ENCODE assay signal across 25 cellular contexts in genomic region chr5:142070734-142071133, GRCh38. TPM values are rescaled to one million over a fixed set of nuclear protein-coding genes. Genes with fewer than 3 reads are reported as not detected.
DNase-seq lines count a peak whose midpoint lies in the region; ATAC-seq and TF ChIP-seq lines count a peak whose summit lies in the region.
"Had no signal": no experiment of that assay in that cellular context is flagged by ENCODE, and none has a peak within 500 bp of the region (broad histone marks: within the 10 kb centered on the region; RNA-seq: fewer than 3 reads in every experiment).

No MANE protein-coding gene starts in this region.

- H3K27me3 Mint-ChIP-seq in activated CD8-positive, alpha-beta T cell treated with anti-CD3 and anti-CD28 coated beads for 36 hours, result no peaks in the 10 kb centered on the region
- peaks cover 6% of the 10 kb centered on the region for H3K27me3 Mint-ChIP-seq in activated CD8-positive, alpha-beta T cell treated with anti-CD3 and anti-CD28 coated beads, Interleukin-2, amount 10 ng/mL, durations not matched to agents 7 days and 5 days (ENCODE audit: low read depth)
- no peaks in the 10 kb centered on the region for H3K27me3 Mint-ChIP-seq in activated T-helper 1 cell treated with anti-CD3 and anti-CD28 coated beads, Interleukin-12 subunit alpha, Interleukin-12 subunit beta, Interleukin-2, Interleukin-4 antibody, amounts not matched to agents 30 ng/mL and 10 ng/mL and 1 ng/mL, durations not matched to agents 14 hours and 24 hours and 36 hours (ENCODE audit: insufficient read depth)
- H3K27me3 Mint-ChIP-seq: CD4-positive, alpha-beta T cell; CD8-positive, alpha-beta memory T cell had no signal

- peaks cover 23% of the 10 kb centered on the region for H3K4me1 ChIP-seq in cardiac muscle cell (ENCODE audit: low read depth)

- intact Hi-C loops in activated CD8-positive, alpha-beta T cell treated with anti-CD3 and anti-CD28 coated beads for 36 hours (cut with micrococcal nuclease), result no loop called here
- intact Hi-C loops in cardiac septum (cut with DNase I), result no loop called here
- intact Hi-C loops in activated T-helper 1 cell treated with anti-CD3 and anti-CD28 coated beads, Interleukin-12 subunit alpha, Interleukin-12 subunit beta, Interleukin-2, Interleukin-4 antibody, amounts not matched to agents 30 ng/mL and 10 ng/mL and 1 ng/mL, durations not matched to agents 14 hours and 24 hours and 36 hours (cut with micrococcal nuclease), result loop anchor here (5.0 kb wide), 1 partner anchor 62 kb away; no protein-coding TSS in a partner anchor

- H3K9me3 ChIP-seq in cardiac muscle cell (ENCODE audit: low read depth), result no peaks in the 10 kb centered on the region
- H3K9me3 ChIP-seq: A549; BE2C; BLaER1 treated with 17β-estradiol and CSF1 and Interleukin-3, amounts not matched to agents 10 nM and 100 nM had no signal

- CTCF ChIA-PET in activated CD8-positive, alpha-beta T cell treated with anti-CD3 and anti-CD28 coated beads for 36 hours (lab: Charles Lee), result interaction anchor here (1.0 to 2.7 kb wide), 6 partner anchors 8 to 102 kb away, joined by 3 to 9 read pairs (median 4); partner anchors contain the start of gene RNF14
- CTCF ChIA-PET in activated CD8-positive, alpha-beta T cell treated with anti-CD3 and anti-CD28 coated beads, Interleukin-2, amount 10 ng/mL, durations not matched to agents 7 days and 5 days (lab: Charles Lee), result interaction anchor here (1.0 to 3.1 kb wide), 7 partner anchors 10 to 155 kb away, joined by 3 to 13 read pairs (median 4); partner anchors contain the start of gene GNPDA1

- H3K27ac ChIP-seq in cardiac muscle cell, result peak overlapping the region; percentile 49
- H3K27ac ChIP-seq: A549; BLaER1 treated with 17β-estradiol and CSF1 and Interleukin-3, amounts not matched to agents 10 nM and 100 nM had no signal

- no peak overlapping the region for H3K4me3 Mint-ChIP-seq in activated CD8-positive, alpha-beta T cell treated with anti-CD3 and anti-CD28 coated beads for 36 hours
- no peak overlapping the region for H3K4me3 Mint-ChIP-seq in activated CD8-positive, alpha-beta T cell treated with anti-CD3 and anti-CD28 coated beads, Interleukin-2, amount 10 ng/mL, durations not matched to agents 7 days and 5 days
- H3K4me3 Mint-ChIP-seq in activated T-helper 1 cell treated with anti-CD3 and anti-CD28 coated beads, Interleukin-12 subunit alpha, Interleukin-12 subunit beta, Interleukin-2, Interleukin-4 antibody, amounts not matched to agents 30 ng/mL and 10 ng/mL and 1 ng/mL, durations not matched to agents 14 hours and 24 hours and 36 hours, result no peak overlapping the region
- no peak overlapping the region for H3K4me3 Mint-ChIP-seq in stimulated activated effector memory CD8-positive, alpha-beta T cell treated with anti-CD3 and anti-CD28 coated beads, Interleukin-12 subunit alpha, Interleukin-12 subunit beta, amount 100 ng/mL, for 72 hours
- H3K4me3 Mint-ChIP-seq: CD14-positive monocyte; CD4-positive, alpha-beta T cell; CD8-positive, alpha-beta memory T cell; GM23338; H9; HFFc6 had no signal

- H3K4me1 Mint-ChIP-seq in activated CD8-positive, alpha-beta T cell treated with anti-CD3 and anti-CD28 coated beads for 36 hours (ENCODE audit: low read depth), result peaks cover 42% of the 10 kb centered on the region
- H3K4me1 Mint-ChIP-seq in activated CD8-positive, alpha-beta T cell treated with anti-CD3 and anti-CD28 coated beads, Interleukin-2, amount 10 ng/mL, durations not matched to agents 7 days and 5 days (ENCODE audit: low read depth), result peaks cover 9% of the 10 kb centered on the region
- H3K4me1 Mint-ChIP-seq in activated T-helper 1 cell treated with anti-CD3 and anti-CD28 coated beads, Interleukin-12 subunit alpha, Interleukin-12 subunit beta, Interleukin-2, Interleukin-4 antibody, amounts not matched to agents 30 ng/mL and 10 ng/mL and 1 ng/mL, durations not matched to agents 14 hours and 24 hours and 36 hours (ENCODE audit: low read depth), result peaks cover 43% of the 10 kb centered on the region
- H3K4me1 Mint-ChIP-seq in stimulated activated effector memory CD8-positive, alpha-beta T cell treated with anti-CD3 and anti-CD28 coated beads, Interleukin-12 subunit alpha, Interleukin-12 subunit beta, amount 100 ng/mL, for 72 hours, result peaks cover 36% of the 10 kb centered on the region

- ATAC-seq in activated CD8-positive, alpha-beta T cell treated with anti-CD3 and anti-CD28 coated beads for 36 hours, result peak; percentile 63
- ATAC-seq in activated CD8-positive, alpha-beta T cell treated with anti-CD3 and anti-CD28 coated beads, Interleukin-2, amount 10 ng/mL, durations not matched to agents 7 days and 5 days, result no peak
- peak; percentile 56 for ATAC-seq in stimulated activated effector memory CD8-positive, alpha-beta T cell treated with anti-CD3 and anti-CD28 coated beads, Interleukin-12 subunit alpha, Interleukin-12 subunit beta, amount 100 ng/mL, for 72 hours
- no peak for ATAC-seq in GM19035 (IDR thresholded peaks at IDR 0.05; ENCODE audit: unreplicated experiment)
- ATAC-seq: GM12878, GM23338, HCT116 had no signal

- no peaks in the 10 kb centered on the region for H3K9me3 Mint-ChIP-seq in activated CD8-positive, alpha-beta T cell treated with anti-CD3 and anti-CD28 coated beads for 36 hours
- H3K9me3 Mint-ChIP-seq in activated CD8-positive, alpha-beta T cell treated with anti-CD3 and anti-CD28 coated beads, Interleukin-2, amount 10 ng/mL, durations not matched to agents 7 days and 5 days (ENCODE audit: insufficient read depth), result no peaks in the 10 kb centered on the region
- no peaks in the 10 kb centered on the region for H3K9me3 Mint-ChIP-seq in activated T-helper 1 cell treated with anti-CD3 and anti-CD28 coated beads, Interleukin-12 subunit alpha, Interleukin-12 subunit beta, Interleukin-2, Interleukin-4 antibody, amounts not matched to agents 30 ng/mL and 10 ng/mL and 1 ng/mL, durations not matched to agents 14 hours and 24 hours and 36 hours
- peaks cover 2% of the 10 kb centered on the region for H3K9me3 Mint-ChIP-seq in stimulated activated effector memory CD8-positive, alpha-beta T cell treated with anti-CD3 and anti-CD28 coated beads, Interleukin-12 subunit alpha, Interleukin-12 subunit beta, amount 100 ng/mL, for 72 hours
- H3K9me3 Mint-ChIP-seq: CD4-positive, alpha-beta T cell; CD8-positive, alpha-beta memory T cell; HFFc6 had no signal

- H3K27ac Mint-ChIP-seq in activated CD8-positive, alpha-beta T cell treated with anti-CD3 and anti-CD28 coated beads for 36 hours, result no peak overlapping the region
- no peak overlapping the region for H3K27ac Mint-ChIP-seq in activated CD8-positive, alpha-beta T cell treated with anti-CD3 and anti-CD28 coated beads, Interleukin-2, amount 10 ng/mL, durations not matched to agents 7 days and 5 days
- peak overlapping the region; percentile 59 for H3K27ac Mint-ChIP-seq in activated T-helper 1 cell treated with anti-CD3 and anti-CD28 coated beads, Interleukin-12 subunit alpha, Interleukin-12 subunit beta, Interleukin-2, Interleukin-4 antibody, amounts not matched to agents 30 ng/mL and 10 ng/mL and 1 ng/mL, durations not matched to agents 14 hours and 24 hours and 36 hours
- H3K27ac Mint-ChIP-seq in stimulated activated effector memory CD8-positive, alpha-beta T cell treated with anti-CD3 and anti-CD28 coated beads, Interleukin-12 subunit alpha, Interleukin-12 subunit beta, amount 100 ng/mL, for 72 hours, result no peak overlapping the region
- H3K27ac Mint-ChIP-seq: CD14-positive monocyte; CD4-positive, alpha-beta T cell; GM23338; H9; HFFc6 had no signal

- no peak for TF ChIP-seq CTCF in activated CD8-positive, alpha-beta T cell treated with anti-CD3 and anti-CD28 coated beads for 36 hours (IDR thresholded peaks at IDR 0.05)
- no peak for TF ChIP-seq CTCF in cardiac muscle cell (IDR thresholded peaks at IDR 0.05; ENCODE audit: low read depth, low read length)

- H3K4me3 ChIP-seq in cardiac muscle cell, result no peak overlapping the region
- H3K4me3 ChIP-seq: A549; BLaER1 treated with 17β-estradiol and CSF1 and Interleukin-3, amounts not matched to agents 10 nM and 100 nM; GM12878; GM23338 had no signal

- no peak for DNase-seq in activated CD8-positive, alpha-beta T cell treated with anti-CD3 and anti-CD28 coated beads for 36 hours
- no peak for DNase-seq in activated CD8-positive, alpha-beta T cell treated with anti-CD3 and anti-CD28 coated beads, Interleukin-2, amount 10 ng/mL, durations not matched to agents 7 days and 5 days
- DNase-seq in cardiac muscle cell (ENCODE audit: low read depth in 1 of 2, low spot score in 1 of 2), result no peak
- no peak for DNase-seq in cardiac septum (ENCODE audit: low spot score)
- no peak for DNase-seq in activated T-helper 1 cell treated with anti-CD3 and anti-CD28 coated beads, Interleukin-12 subunit alpha, Interleukin-12 subunit beta, Interleukin-2, Interleukin-4 antibody, amounts not matched to agents 30 ng/mL and 10 ng/mL and 1 ng/mL, durations not matched to agents 14 hours and 24 hours and 36 hours (ENCODE audit: low spot score)
- no peak for DNase-seq in stimulated activated effector memory CD8-positive, alpha-beta T cell treated with anti-CD3 and anti-CD28 coated beads, Interleukin-12 subunit alpha, Interleukin-12 subunit beta, amount 100 ng/mL, for 72 hours (ENCODE audit: low spot score in 2 of 2)
- DNase-seq: 8988T; ACHN; AML-193; CD4-positive, alpha-beta T cell; CD8-positive, alpha-beta memory T cell; DMS 273 treated with DMSO at 0.1 percent for 48 hours; DMS79; EL; GDM1; H9; HFFc6 had no signal

- H3K27me3 ChIP-seq in cardiac muscle cell, result no peaks in the 10 kb centered on the region
- H3K27me3 ChIP-seq: BE2C; BLaER1 treated with 17β-estradiol and CSF1 and Interleukin-3, amounts not matched to agents 10 nM and 100 nM had no signal

- POLR2A ChIA-PET in activated CD8-positive, alpha-beta T cell treated with anti-CD3 and anti-CD28 coated beads for 36 hours (lab: Charles Lee), result interaction anchor here (0.6 to 2.5 kb wide), 4 partner anchors 11 to 176 kb away, joined by 3 to 6 read pairs (median 4); no protein-coding TSS in a partner anchor
- POLR2A ChIA-PET in activated CD8-positive, alpha-beta T cell treated with anti-CD3 and anti-CD28 coated beads, Interleukin-2, amount 10 ng/mL, durations not matched to agents 7 days and 5 days (lab: Charles Lee), result interaction anchor here (0.6 to 1.3 kb wide), 3 partner anchors 8 to 366 kb away, joined by 3 read pairs; no protein-coding TSS in a partner anchor

- H3K36me3 ChIP-seq in cardiac muscle cell, result no peaks in the 10 kb centered on the region
- H3K36me3 ChIP-seq: BE2C; BLaER1 treated with 17β-estradiol and CSF1 and Interleukin-3, amounts not matched to agents 10 nM and 100 nM had no signal

- H3K36me3 Mint-ChIP-seq in activated CD8-positive, alpha-beta T cell treated with anti-CD3 and anti-CD28 coated beads for 36 hours (ENCODE audit: low read depth), result no peaks in the 10 kb centered on the region
- H3K36me3 Mint-ChIP-seq in activated CD8-positive, alpha-beta T cell treated with anti-CD3 and anti-CD28 coated beads, Interleukin-2, amount 10 ng/mL, durations not matched to agents 7 days and 5 days (ENCODE audit: low read depth), result no peaks in the 10 kb centered on the region
- H3K36me3 Mint-ChIP-seq in activated T-helper 1 cell treated with anti-CD3 and anti-CD28 coated beads, Interleukin-12 subunit alpha, Interleukin-12 subunit beta, Interleukin-2, Interleukin-4 antibody, amounts not matched to agents 30 ng/mL and 10 ng/mL and 1 ng/mL, durations not matched to agents 14 hours and 24 hours and 36 hours (ENCODE audit: low read depth), result peaks cover 3% of the 10 kb centered on the region
- no peaks in the 10 kb centered on the region for H3K36me3 Mint-ChIP-seq in stimulated activated effector memory CD8-positive, alpha-beta T cell treated with anti-CD3 and anti-CD28 coated beads, Interleukin-12 subunit alpha, Interleukin-12 subunit beta, amount 100 ng/mL, for 72 hours
- H3K36me3 Mint-ChIP-seq: CD14-positive monocyte; CD8-positive, alpha-beta memory T cell had no signal

RNA-seq across cellular contexts. Expression of gene NDFIP1, which starts 37.8 kb away (rescaled TPM):
- total RNA-seq in activated CD8-positive, alpha-beta T cell treated with anti-CD3 and anti-CD28 coated beads for 36 hours, result 10 to 100 TPM; 93.8 to 96.9 TPM
- total RNA-seq in activated CD8-positive, alpha-beta T cell treated with anti-CD3 and anti-CD28 coated beads, Interleukin-2, amount 10 ng/mL, durations not matched to agents 7 days and 5 days, result 10 to 100 TPM; 47.2 TPM
- total RNA-seq in cardiac muscle cell (83.5 and 134 TPM in 2 replicates), cardiac septum (58.8 TPM)
- 78.0 and 84.9 TPM in 2 replicates for polyA plus RNA-seq in cardiac muscle cell
- total RNA-seq in activated T-helper 1 cell treated with anti-CD3 and anti-CD28 coated beads, Interleukin-12 subunit alpha, Interleukin-12 subunit beta, Interleukin-2, Interleukin-4 antibody, amounts not matched to agents 30 ng/mL and 10 ng/mL and 1 ng/mL, durations not matched to agents 14 hours and 24 hours and 36 hours, result 119 and 129 TPM in 2 replicates

RNA-seq across cellular contexts. Expression of gene GNPDA1, which starts 57.9 kb away (rescaled TPM):
- total RNA-seq in activated CD8-positive, alpha-beta T cell treated with anti-CD3 and anti-CD28 coated beads for 36 hours, result 10 to 100 TPM; 82.4 to 88.3 TPM
- total RNA-seq in activated CD8-positive, alpha-beta T cell treated with anti-CD3 and anti-CD28 coated beads, Interleukin-2, amount 10 ng/mL, durations not matched to agents 7 days and 5 days, result 10 to 100 TPM; 34.9 to 41.0 TPM
- total RNA-seq in cardiac muscle cell (25.8 and 40.6 TPM in 2 replicates), cardiac septum (17.3 TPM)
- 47.6 and 67.7 TPM in 2 replicates for polyA plus RNA-seq in cardiac muscle cell
- total RNA-seq in activated T-helper 1 cell treated with anti-CD3 and anti-CD28 coated beads, Interleukin-12 subunit alpha, Interleukin-12 subunit beta, Interleukin-2, Interleukin-4 antibody, amounts not matched to agents 30 ng/mL and 10 ng/mL and 1 ng/mL, durations not matched to agents 14 hours and 24 hours and 36 hours, result 87.5 and 88.4 TPM in 2 replicates

Comparison
In these comparisons a context has a peak if more than half of its experiments do, and no peak if none do; other contexts are left out.
1. ATAC-seq: peak in activated CD8-positive, alpha-beta T cell treated with anti-CD3 and anti-CD28 coated beads for 36 hours (single experiment) and stimulated activated effector memory CD8-positive, alpha-beta T cell treated with anti-CD3 and anti-CD28 coated beads, Interleukin-12 subunit alpha, Interleukin-12 subunit beta, amount 100 ng/mL, for 72 hours (single experiment); none in activated CD8-positive, alpha-beta T cell treated with anti-CD3 and anti-CD28 coated beads, Interleukin-2, amount 10 ng/mL, durations not matched to agents 7 days and 5 days (single experiment) and GM19035 (single experiment).